10 cellular contexts compared by ENCODE assay signal in the genomic region with DNA sequence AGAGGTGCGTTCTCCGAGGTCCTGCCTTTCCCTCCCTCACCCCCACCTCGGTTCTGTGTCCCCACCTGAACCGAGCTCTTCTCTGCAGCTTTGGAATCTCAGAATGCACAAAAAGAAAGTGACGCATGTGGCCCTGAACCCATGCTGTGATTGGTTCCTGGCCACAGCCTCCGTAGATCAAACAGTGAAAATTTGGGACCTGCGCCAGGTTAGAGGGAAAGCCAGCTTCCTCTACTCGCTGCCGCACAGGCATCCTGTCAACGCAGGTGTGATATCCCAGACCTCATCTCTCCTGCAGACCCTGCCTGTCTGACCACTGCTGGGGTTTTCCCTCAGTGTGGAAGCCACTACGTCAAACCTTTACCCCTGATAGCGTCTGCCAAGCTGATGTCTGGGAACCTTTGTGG. TPM values are rescaled to one million over a fixed set of nuclear protein-coding genes. Genes with fewer than 3 reads are reported as not detected.
A peak's percentile ranks its signal among the peaks of the same experiment; 100 is the strongest.
DNase-seq lines count a peak whose midpoint lies in the region; ATAC-seq and TF ChIP-seq lines count a peak whose summit lies in the region.
"Had no signal": no experiment of that assay in that cellular context is flagged by ENCODE, and none has a peak within 500 bp of the region (broad histone marks: within the 10 kb centered on the region; RNA-seq: fewer than 3 reads in every experiment).

No MANE protein-coding gene starts in this region.

- CTCF ChIA-PET in activated CD8-positive, alpha-beta T cell treated with anti-CD3 and anti-CD28 coated beads for 36 hours (lab: Charles Lee), result interaction anchor here (0.7 to 6.0 kb wide), 9 partner anchors 13 to 414 kb away, joined by 3 to 30 read pairs (median 5); a partner anchor contains a TSS

- H3K27me3 ChIP-seq in endodermal cell (ENCODE audit: control insufficient read depth, insufficient read depth, low read length, poor library complexity, severe bottlenecking), result no peaks in the 10 kb centered on the region

- H3K4me1 Mint-ChIP-seq in activated CD8-positive, alpha-beta T cell treated with anti-CD3 and anti-CD28 coated beads for 36 hours (ENCODE audit: low read depth), result peaks cover 20% of the 10 kb centered on the region
- H3K4me1 Mint-ChIP-seq in endodermal cell, result no peaks in the 10 kb centered on the region

- H3K9me3 ChIP-seq in endodermal cell (ENCODE audit: control insufficient read depth, low read length), result no peaks in the 10 kb centered on the region

- peaks cover 19% of the 10 kb centered on the region for H3K36me3 ChIP-seq in endodermal cell (ENCODE audit: control insufficient read depth, insufficient read depth, low read length)

- peak overlapping the region; percentile 45 for H3K4me3 ChIP-seq in LNCaP clone FGC (ENCODE audit: low read depth, low read length)
- H3K4me3 ChIP-seq in endodermal cell (ENCODE audit: low read length), result no peak overlapping the region

- H3K36me3 Mint-ChIP-seq in activated CD8-positive, alpha-beta T cell treated with anti-CD3 and anti-CD28 coated beads for 36 hours (ENCODE audit: low read depth), result peaks cover 62% of the 10 kb centered on the region
- H3K36me3 Mint-ChIP-seq in endodermal cell (ENCODE audit: low read depth), result peaks cover 22% of the 10 kb centered on the region

- ATAC-seq in activated CD8-positive, alpha-beta T cell treated with anti-CD3 and anti-CD28 coated beads for 36 hours, result peak; percentile 73
- ATAC-seq in GM21381 (IDR thresholded peaks at IDR 0.05; ENCODE audit: unreplicated experiment), result no peak
- no peak for ATAC-seq in GM19023 (IDR thresholded peaks at IDR 0.05; ENCODE audit: unreplicated experiment)

- WGBS in endodermal cell (ENCODE audit: insufficient coverage in 1 of 2, insufficient read length in 1 of 2), 2 experiments, result 92 to 94% methylated on average over 10 to 12 of the region's 12 CpGs

- DNase-seq in LNCaP clone FGC (ENCODE audit: low read depth), result peak; percentile 65
- peak; percentile 54 for DNase-seq in activated CD8-positive, alpha-beta T cell treated with anti-CD3 and anti-CD28 coated beads for 36 hours
- DNase-seq in endodermal cell, result no peak
- DNase-seq in stimulated activated CD4-positive, alpha-beta T cell treated with anti-CD3 and anti-CD28 coated beads, Interleukin-15, amount 100 ng/mL, for 24 hours, result peak; percentile 59
- DNase-seq in ecto neural progenitor cell (ENCODE audit: low spot score), result no peak
- DNase-seq in dedifferentiated amniotic fluid mesenchymal stem cell (ENCODE audit: extremely low spot score), result no peak
- DNase-seq: activated B cell treated with CpG ODN at 0.5 μM for 24 hours had no signal

- POLR2A ChIA-PET in activated CD8-positive, alpha-beta T cell treated with anti-CD3 and anti-CD28 coated beads for 36 hours (lab: Charles Lee), result interaction anchor here (0.9 to 9.9 kb wide), 9 partner anchors 8 to 134 kb away, joined by 3 to 118 read pairs (median 7); a partner anchor contains a TSS

- intact Hi-C loops in activated CD8-positive, alpha-beta T cell treated with anti-CD3 and anti-CD28 coated beads for 36 hours (cut with micrococcal nuclease), result no loop called here

- no peak for TF ChIP-seq CTCF in LNCaP clone FGC (IDR thresholded peaks at IDR 0.05; ENCODE audit: control insufficient read depth, extremely low read depth, insufficient read depth)
- TF ChIP-seq CTCF in activated CD8-positive, alpha-beta T cell treated with anti-CD3 and anti-CD28 coated beads for 36 hours (IDR thresholded peaks at IDR 0.05), result no peak
- no peak for TF ChIP-seq CTCF in endodermal cell (conservative IDR thresholded peaks at IDR 0.05)

- H3K9me3 Mint-ChIP-seq in activated CD8-positive, alpha-beta T cell treated with anti-CD3 and anti-CD28 coated beads for 36 hours, result no peaks in the 10 kb centered on the region
- H3K9me3 Mint-ChIP-seq in endodermal cell, result no peaks in the 10 kb centered on the region
- H3K9me3 Mint-ChIP-seq: activated B cell treated with CpG ODN at 0.5 μM for 24 hours, nephron had no signal

- no peak overlapping the region for H3K9ac ChIP-seq in endodermal cell (ENCODE audit: extremely low read depth, low read length, poor library complexity, severe bottlenecking)

- no peaks in the 10 kb centered on the region for H3K27me3 Mint-ChIP-seq in activated CD8-positive, alpha-beta T cell treated with anti-CD3 and anti-CD28 coated beads for 36 hours
- H3K27me3 Mint-ChIP-seq in endodermal cell (ENCODE audit: insufficient read depth), result no peaks in the 10 kb centered on the region
- H3K27me3 Mint-ChIP-seq: activated B cell treated with CpG ODN at 0.5 μM for 24 hours had no signal

- H3K4me3 Mint-ChIP-seq in activated CD8-positive, alpha-beta T cell treated with anti-CD3 and anti-CD28 coated beads for 36 hours, result no peak overlapping the region
- H3K4me3 Mint-ChIP-seq in endodermal cell, result no peak overlapping the region
- H3K4me3 Mint-ChIP-seq: activated B cell treated with CpG ODN at 0.5 μM for 24 hours, nephron had no signal

- no peak overlapping the region for H3K27ac ChIP-seq in endodermal cell (ENCODE audit: low read depth, low read length)

- H3K4me1 ChIP-seq in endodermal cell (ENCODE audit: control insufficient read depth, insufficient read depth, low read length), result no peaks in the 10 kb centered on the region

- H3K27ac Mint-ChIP-seq in activated CD8-positive, alpha-beta T cell treated with anti-CD3 and anti-CD28 coated beads for 36 hours, result peak overlapping the region; percentile 56
- peak overlapping the region; percentile 71 for H3K27ac Mint-ChIP-seq in endodermal cell
- H3K27ac Mint-ChIP-seq: activated B cell treated with CpG ODN at 0.5 μM for 24 hours had no signal

RNA-seq across cellular contexts. Expression of a gene that starts 13.9 kb away (rescaled TPM):
- 10 to 100 TPM in 1 of 2 experiments, 1 to 10 TPM in 1; 9.4 to 13.4 TPM for total RNA-seq in activated CD8-positive, alpha-beta T cell treated with anti-CD3 and anti-CD28 coated beads for 36 hours
- 10 to 100 TPM; 42.9 to 45.9 TPM for total RNA-seq in endodermal cell
- 34.7 TPM for polyA plus RNA-seq in endodermal cell (2013, experiment 1 of 2)
- polyA plus RNA-seq in endodermal cell (2013, experiment 2 of 2), result 28.7 TPM

RNA-seq across cellular contexts. Expression of a gene that starts 19.9 kb away (rescaled TPM):
- 100 to 1,000 TPM; 189 to 200 TPM for total RNA-seq in activated CD8-positive, alpha-beta T cell treated with anti-CD3 and anti-CD28 coated beads for 36 hours
- total RNA-seq in endodermal cell, result 10 to 100 TPM; 20.9 to 31.2 TPM
- polyA plus RNA-seq in endodermal cell (2013, experiment 1 of 2), result 72.6 TPM
- 69.3 TPM for polyA plus RNA-seq in endodermal cell (2013, experiment 2 of 2)

RNA-seq across cellular contexts. Expression of a gene that starts 23.1 kb away (rescaled TPM):
- 10 to 100 TPM; 12.7 to 15.3 TPM for total RNA-seq in activated CD8-positive, alpha-beta T cell treated with anti-CD3 and anti-CD28 coated beads for 36 hours
- total RNA-seq in endodermal cell, result 10 to 100 TPM; 29.4 to 34.6 TPM
- polyA plus RNA-seq in endodermal cell (2013, experiment 1 of 2), result 19.1 TPM
- polyA plus RNA-seq in endodermal cell (2013, experiment 2 of 2), result 17.6 TPM

RNA-seq across cellular contexts. Expression of a gene that starts 35.3 kb away (rescaled TPM):
- 10 to 100 TPM; 55.7 to 61.2 TPM for total RNA-seq in activated CD8-positive, alpha-beta T cell treated with anti-CD3 and anti-CD28 coated beads for 36 hours
- 10 to 100 TPM; 30.2 to 36.0 TPM for total RNA-seq in endodermal cell
- polyA plus RNA-seq in endodermal cell (2013, experiment 1 of 2), result 35.6 TPM
- 30.8 TPM for polyA plus RNA-seq in endodermal cell (2013, experiment 2 of 2)

RNA-seq across cellular contexts. Expression of a gene that starts 48.4 kb away (rescaled TPM):
- 1 to 10 TPM; 4.7 to 8.0 TPM for total RNA-seq in activated CD8-positive, alpha-beta T cell treated with anti-CD3 and anti-CD28 coated beads for 36 hours
- 10 to 100 TPM; 48.0 to 66.6 TPM for total RNA-seq in endodermal cell
- polyA plus RNA-seq in endodermal cell (2013, experiment 1 of 2), result 22.9 TPM
- polyA plus RNA-seq in endodermal cell (2013, experiment 2 of 2), result 18.0 TPM

Comparison
In these comparisons a context has a peak if more than half of its experiments do, and no peak if none do; other contexts are left out.
1. DNase-seq: peak in LNCaP clone FGC (single experiment), activated CD8-positive, alpha-beta T cell treated with anti-CD3 and anti-CD28 coated beads for 36 hours (single experiment) and stimulated activated CD4-positive, alpha-beta T cell treated with anti-CD3 and anti-CD28 coated beads, Interleukin-15, amount 100 ng/mL, for 24 hours (single experiment); none in endodermal cell (single experiment), ecto neural progenitor cell (single experiment) and dedifferentiated amniotic fluid mesenchymal stem cell (single experiment).
2. RNA of a gene that starts 19.9 kb away (total RNA-seq): 189 to 200 TPM in activated CD8-positive, alpha-beta T cell treated with anti-CD3 and anti-CD28 coated beads for 36 hours; 20.9 to 31.2 TPM in endodermal cell; every median in the first group is over 4 times any median in the second.